24 cellular contexts compared by ENCODE assay signal in genomic region chr9:135339378-135339973, GRCh38.
DNase-seq lines count a peak whose midpoint lies in the region; TF ChIP-seq lines count a peak whose summit lies in the region.
"Had no signal": no experiment of that assay in that cellular context is flagged by ENCODE, and none has a peak within 500 bp of the region (broad histone marks: within the 10 kb centered on the region; RNA-seq: fewer than 3 reads in every experiment).

No MANE protein-coding gene starts in this region.

- no peak overlapping the region for H2BK20ac ChIP-seq in H9 (ENCODE audit: low read depth, low read length, poor library complexity, severe bottlenecking)

- TF ChIP-seq POLR2A in spleen (IDR thresholded peaks at IDR 0.05): no peak

- peak overlapping the region; percentile 69 for H3K18ac ChIP-seq in H9 (ENCODE audit: insufficient read length, low read depth, low read length)

- H4K91ac ChIP-seq in H9 (ENCODE audit: insufficient read length, low read depth, low read length): peak overlapping the region; percentile 22

- H3K79me2 ChIP-seq in H9 (ENCODE audit: insufficient read depth, low read length): no peaks in the 10 kb centered on the region

- H3K56ac ChIP-seq in H9 (ENCODE audit: insufficient read length, low read depth, low read length): no peak overlapping the region

- H3K4me3 ChIP-seq in iPS DF 6.9 (ENCODE audit: low read length): no peak overlapping the region
- H3K4me3 ChIP-seq in spleen: no peak overlapping the region

- peak; percentile 6 for DNase-seq in activated naive CD4-positive, alpha-beta T cell treated with anti-CD3 and anti-CD28 coated beads, Interleukin-2, amount 10 ng/mL, durations not matched to agents 7 days and 5 days
- DNase-seq in activated naive CD4-positive, alpha-beta T cell (lab: John Stamatoyannopoulos, UW): no peak
- DNase-seq in H9 (peak; percentile 23), iPS DF 6.9 (ENCODE audit: low read depth, low spot score) (no peak), spleen (peak; percentile 63), NCI-H510A (lab: John Stamatoyannopoulos, UW) (no peak), HEK293T (ENCODE audit: extremely low spot score) (no peak), SW480 (ENCODE audit: low spot score) (no peak)
- DNase-seq: ACHN; activated CD4-positive, alpha-beta T cell treated with anti-CD3 and anti-CD28 coated beads, Interleukin-2, amount 10 ng/mL, durations not matched to agents 7 days and 5 days; CD4-positive, alpha-beta T cell; DMS53; Karpas-422; NCI-H1048; NCI-H2029 treated with DMSO at 0.1 percent for 48 hours; NCI-H446 treated with DMSO at 0.1 percent for 48 hours; small intestine; stimulated activated CD4-positive, alpha-beta T cell treated with anti-CD3 and anti-CD28 coated beads, Interleukin-4, amount 100 ng/mL, for 1 hour; stimulated activated naive CD8-positive, alpha-beta T cell treated with anti-CD3 and anti-CD28 coated beads, Interleukin-15, amount 100 ng/mL, for 72 hours had no signal

- H3K27ac ChIP-seq in H9 (ENCODE audit: insufficient read length, low read depth, low read length) (peak overlapping the region; percentile 78), iPS DF 6.9 (ENCODE audit: low read length) (peak overlapping the region; percentile 3), spleen (no peak overlapping the region)
- H3K27ac ChIP-seq: RWPE1 had no signal

- no peak overlapping the region for H3K9ac ChIP-seq in H9 (ENCODE audit: extremely low read depth, insufficient read length, low read length)

- H3K79me1 ChIP-seq in H9 (ENCODE audit: insufficient read depth, low read depth, low read length, poor library complexity, severe bottlenecking): no peaks in the 10 kb centered on the region

- 0 out of 2 replicates have a peak, but pooled peaks cover 3% of the 10 kb centered on the region for H3K4me1 ChIP-seq in H9 (ENCODE audit: insufficient read depth, low read length)
- peaks cover 13% of the 10 kb centered on the region for H3K4me1 ChIP-seq in iPS DF 6.9 (ENCODE audit: control insufficient read depth, insufficient read depth, low read length)
- peaks cover 0 to 6% (median 2%) of the 10 kb centered on the region in 6 donors for H3K4me1 ChIP-seq in spleen

- intact Hi-C loops in spleen (cut with DNase I; ENCODE audit: low total_unique reads): no loop called here

- peak overlapping the region; percentile 46 for H2BK12ac ChIP-seq in H9 (ENCODE audit: insufficient read length, low read depth, low read length)

- no peak overlapping the region for H3K4me2 ChIP-seq in H9 (ENCODE audit: insufficient read depth, insufficient read length, low read length)

- H3K4me3 Mint-ChIP-seq in activated naive CD4-positive, alpha-beta T cell treated with anti-CD3 and anti-CD28 coated beads, Interleukin-2, amount 10 ng/mL, durations not matched to agents 7 days and 5 days: no peak overlapping the region
- peak overlapping the region in 1 of 2 experiments; percentile 5; a peak in 1 of 5 replicates for H3K4me3 Mint-ChIP-seq in H9
- H3K4me3 Mint-ChIP-seq: activated CD4-positive, alpha-beta T cell treated with anti-CD3 and anti-CD28 coated beads, Interleukin-2, amount 10 ng/mL, durations not matched to agents 7 days and 5 days; activated naive CD4-positive, alpha-beta T cell treated with anti-CD3 and anti-CD28 coated beads, Interleukin-2, amount 50 U/mL, for 24 hours; CD4-positive, alpha-beta T cell; memory B cell; naive thymus-derived CD8-positive, alpha-beta T cell; stimulated activated naive CD8-positive, alpha-beta T cell treated with anti-CD3 and anti-CD28 coated beads, Interleukin-15, amount 100 ng/mL, for 72 hours had no signal

- H3K27me3 ChIP-seq in H9 (ENCODE audit: insufficient read depth, low read length) (no peaks in the 10 kb centered on the region), iPS DF 6.9 (ENCODE audit: control insufficient read depth, insufficient read depth, low read length) (no peaks in the 10 kb centered on the region), spleen (replicated peaks in 1 of 7) (peaks cover 0 to 67% (median 15%) of the 10 kb centered on the region in 7 donors)

- no peak for TF ChIP-seq CTCF in H9 (conservative IDR thresholded peaks at IDR 0.05)
- TF ChIP-seq CTCF in spleen (IDR thresholded peaks at IDR 0.05 in 8 of 11, conservative IDR thresholded peaks at IDR 0.05 in 3 of 11): no peak

- H2BK120ac ChIP-seq in H9 (ENCODE audit: low read depth, low read length, poor library complexity, severe bottlenecking): peak overlapping the region; percentile 16

- H3K36me3 ChIP-seq in iPS DF 6.9 (ENCODE audit: control insufficient read depth, insufficient read depth, low read length): no peaks in the 10 kb centered on the region
- H3K36me3 ChIP-seq in spleen: no peaks in the 10 kb centered on the region

- no peak overlapping the region for H4K5ac ChIP-seq in H9 (ENCODE audit: insufficient read length, low read depth, low read length)

- POLR2A ChIA-PET in HEK293T (lab: Yijun Ruan, JAX): no interaction called here

- H4K20me1 ChIP-seq in H9 (ENCODE audit: control insufficient read depth, insufficient read depth, insufficient read length): peaks cover 3% of the 10 kb centered on the region

- no peak overlapping the region for H3K23ac ChIP-seq in H9 (ENCODE audit: insufficient read length, low read depth, low read length)

- H2BK15ac ChIP-seq in H9 (ENCODE audit: low read depth, low read length): no peak overlapping the region

- 0 out of 2 replicates have a peak overlapping the region, but pooled peaks have one; percentile 33 for H3K4ac ChIP-seq in H9 (ENCODE audit: low read depth, low read length)

- H3K27me3 Mint-ChIP-seq in activated naive CD4-positive, alpha-beta T cell treated with anti-CD3 and anti-CD28 coated beads, Interleukin-2, amount 10 ng/mL, durations not matched to agents 7 days and 5 days: peaks cover 15% of the 10 kb centered on the region
- H3K27me3 Mint-ChIP-seq in H9 (ENCODE audit: low read depth): no peaks in the 10 kb centered on the region
- H3K27me3 Mint-ChIP-seq: activated naive CD4-positive, alpha-beta T cell treated with anti-CD3 and anti-CD28 coated beads, Interleukin-2, amount 50 U/mL, for 24 hours had no signal

- no peak overlapping the region for H4K8ac ChIP-seq in H9 (replicated peaks; ENCODE audit: insufficient read length, low read depth, low read length)

- no peaks in the 10 kb centered on the region for H3K36me3 Mint-ChIP-seq in activated naive CD4-positive, alpha-beta T cell treated with anti-CD3 and anti-CD28 coated beads, Interleukin-2, amount 10 ng/mL, durations not matched to agents 7 days and 5 days
- no peaks in the 10 kb centered on the region; a peak in 1 of 7 replicates for H3K36me3 Mint-ChIP-seq in H9 (ENCODE audit: insufficient read depth in 1 of 3, low read depth in 3 of 3)
- H3K36me3 Mint-ChIP-seq: activated naive CD4-positive, alpha-beta T cell treated with anti-CD3 and anti-CD28 coated beads, Interleukin-2, amount 50 U/mL, for 24 hours; memory B cell; naive thymus-derived CD8-positive, alpha-beta T cell had no signal

- H2BK5ac ChIP-seq in H9 (ENCODE audit: insufficient read length, low read length): no peak overlapping the region

- no peaks in the 10 kb centered on the region for H3K9me3 ChIP-seq in H9 (ENCODE audit: control insufficient read depth, low read depth, low read length)
- no peaks in the 10 kb centered on the region for H3K9me3 ChIP-seq in iPS DF 6.9 (ENCODE audit: control insufficient read depth, insufficient read depth, low read length)
- H3K9me3 ChIP-seq in spleen: no peaks in the 10 kb centered on the region

- no peak overlapping the region for H2AFZ ChIP-seq in H9 (ENCODE audit: low read length)

- no peak overlapping the region for H3T11ph ChIP-seq in H9 (ENCODE audit: low read length)

- H3K27ac Mint-ChIP-seq in activated naive CD4-positive, alpha-beta T cell treated with anti-CD3 and anti-CD28 coated beads, Interleukin-2, amount 10 ng/mL, durations not matched to agents 7 days and 5 days: no peak overlapping the region
- peak overlapping the region; percentile 96 to 99 (median 97) for H3K27ac Mint-ChIP-seq in H9
- H3K27ac Mint-ChIP-seq: activated CD4-positive, alpha-beta T cell treated with anti-CD3 and anti-CD28 coated beads, Interleukin-2, amount 10 ng/mL, durations not matched to agents 7 days and 5 days; CD4-positive, alpha-beta T cell; memory B cell; naive thymus-derived CD8-positive, alpha-beta T cell; progenitor cell of endocrine pancreas; stimulated activated naive CD8-positive, alpha-beta T cell treated with anti-CD3 and anti-CD28 coated beads, Interleukin-15, amount 100 ng/mL, for 72 hours had no signal

- H3K4me1 Mint-ChIP-seq in activated naive CD4-positive, alpha-beta T cell treated with anti-CD3 and anti-CD28 coated beads, Interleukin-2, amount 10 ng/mL, durations not matched to agents 7 days and 5 days: no peaks in the 10 kb centered on the region
- H3K4me1 Mint-ChIP-seq in H9: peaks cover 36 to 51% of the 10 kb centered on the region in 2 experiments
- H3K4me1 Mint-ChIP-seq: activated CD4-positive, alpha-beta T cell treated with anti-CD3 and anti-CD28 coated beads, Interleukin-2, amount 10 ng/mL, durations not matched to agents 7 days and 5 days; activated naive CD4-positive, alpha-beta T cell treated with anti-CD3 and anti-CD28 coated beads, Interleukin-2, amount 50 U/mL, for 24 hours; memory B cell; naive thymus-derived CD8-positive, alpha-beta T cell; stimulated activated naive CD8-positive, alpha-beta T cell treated with anti-CD3 and anti-CD28 coated beads, Interleukin-15, amount 100 ng/mL, for 72 hours had no signal

- H3K9me3 Mint-ChIP-seq in activated naive CD4-positive, alpha-beta T cell treated with anti-CD3 and anti-CD28 coated beads, Interleukin-2, amount 10 ng/mL, durations not matched to agents 7 days and 5 days: peaks cover 4% of the 10 kb centered on the region
- H3K9me3 Mint-ChIP-seq in H9: no peaks in the 10 kb centered on the region; a peak in 1 of 5 replicates
- H3K9me3 Mint-ChIP-seq: activated CD4-positive, alpha-beta T cell treated with anti-CD3 and anti-CD28 coated beads, Interleukin-2, amount 10 ng/mL, durations not matched to agents 7 days and 5 days; activated naive CD4-positive, alpha-beta T cell treated with anti-CD3 and anti-CD28 coated beads, Interleukin-2, amount 50 U/mL, for 24 hours; CD4-positive, alpha-beta T cell; naive thymus-derived CD8-positive, alpha-beta T cell; stimulated activated naive CD8-positive, alpha-beta T cell treated with anti-CD3 and anti-CD28 coated beads, Interleukin-15, amount 100 ng/mL, for 72 hours had no signal

- H3K23me2 ChIP-seq in H9 (ENCODE audit: insufficient read length, low read depth, low read length, poor library complexity, severe bottlenecking): no peaks in the 10 kb centered on the region

- CTCF ChIA-PET in activated naive CD4-positive, alpha-beta T cell treated with anti-CD3 and anti-CD28 coated beads, Interleukin-2, amount 10 ng/mL, durations not matched to agents 7 days and 5 days (lab: Charles Lee): no interaction called here
- CTCF ChIA-PET in HEK293T (lab: Yijun Ruan, JAX): no interaction called here

- H2AK5ac ChIP-seq in H9 (ENCODE audit: insufficient read length, low read length): peak overlapping the region; percentile 60

- H3K14ac ChIP-seq in H9 (ENCODE audit: insufficient read depth, low read length): peak overlapping the region; percentile 74; the same call in 1 of the 2 replicates

- WGBS in H9 (ENCODE audit: extremely low coverage, insufficient read length, low lambda C conversion rate): no CpG with 5 or more reads among the region's 17 CpGs
- WGBS in iPS DF 6.9 (ENCODE audit: insufficient coverage, insufficient read length): no CpG with 5 or more reads among the region's 17 CpGs
- WGBS in spleen, 5 donors: 70 to 80% (median 76%) methylated on average over 12 to 17 of the region's 17 CpGs

Comparison
In these comparisons a context has a peak if more than half of its experiments do, and no peak if none do; other contexts are left out.
1. DNase-seq: peak in activated naive CD4-positive, alpha-beta T cell treated with anti-CD3 and anti-CD28 coated beads, Interleukin-2, amount 10 ng/mL, durations not matched to agents 7 days and 5 days (single experiment), H9 (single experiment) and spleen (single experiment); none in activated naive CD4-positive, alpha-beta T cell (0 of 4), iPS DF 6.9 (single experiment), NCI-H510A (single experiment), HEK293T (single experiment) and SW480 (single experiment).
2. H3K27ac ChIP-seq: peak in H9 (single experiment) and iPS DF 6.9 (single experiment); none in spleen (0 of 8).